In genomic region chr14:35369701-35370191, GRCh38 we compare ENCODE assay signal across 10 cellular contexts. TPM values are rescaled to one million over a fixed set of nuclear protein-coding genes. Genes with fewer than 3 reads are reported as not detected.
DNase-seq lines count a peak whose midpoint lies in the region; ATAC-seq and TF ChIP-seq lines count a peak whose summit lies in the region.
"Had no signal": no experiment of that assay in that cellular context is flagged by ENCODE, and none has a peak within 500 bp of the region (broad histone marks: within the 10 kb centered on the region; RNA-seq: fewer than 3 reads in every experiment).

No MANE protein-coding gene starts in this region.

- in situ Hi-C loops in GM13976 (cut with MboI; ENCODE audit: low sequenced_read_pairs, unreplicated experiment), result no loop called here

- H3K4me3 ChIP-seq in parathyroid adenoma (ENCODE audit: low read depth, low read length), result no peak overlapping the region

- H3K27me3 Mint-ChIP-seq in activated T-helper 17 cell treated with anti-CD3 and anti-CD28 coated beads, Interleukin-2, amount 50 U/mL, for 72 hours, result no peaks in the 10 kb centered on the region

- peak overlapping the region; percentile 71 for H3K27ac ChIP-seq in parathyroid adenoma

- no peaks in the 10 kb centered on the region for H3K36me3 Mint-ChIP-seq in activated T-helper 17 cell treated with anti-CD3 and anti-CD28 coated beads, Interleukin-2, amount 50 U/mL, for 72 hours (ENCODE audit: low read depth)

- H3K4me3 Mint-ChIP-seq in activated T-helper 17 cell treated with anti-CD3 and anti-CD28 coated beads, Interleukin-2, amount 50 U/mL, for 72 hours, result no peak overlapping the region

- H3K9ac ChIP-seq in parathyroid adenoma, result no peak overlapping the region

- no peak for TF ChIP-seq CTCF in parathyroid adenoma (IDR thresholded peaks at IDR 0.05)
- TF ChIP-seq CTCF in GM13976 (IDR thresholded peaks at IDR 0.05; ENCODE audit: borderline replicate concordance, control extremely low read depth, extremely low read depth, insufficient read depth, missing control alignments), result no peak

- no peaks in the 10 kb centered on the region for H3K4me1 ChIP-seq in parathyroid adenoma

- H3K9me3 ChIP-seq in parathyroid adenoma (ENCODE audit: control insufficient read depth, low read length), result no peaks in the 10 kb centered on the region

- H2AFZ ChIP-seq in parathyroid adenoma, result peak overlapping the region; percentile 64

- peaks cover 16% of the 10 kb centered on the region for H3K4me1 Mint-ChIP-seq in activated T-helper 17 cell treated with anti-CD3 and anti-CD28 coated beads, Interleukin-2, amount 50 U/mL, for 72 hours

- DNase-seq in NCI-H1436 (lab: John Stamatoyannopoulos, UW), result peak; percentile 31
- DNase-seq in NCI-H1436 treated with DMSO at 0.1 percent for 48 hours (lab: John Stamatoyannopoulos, UW), result no peak
- peak; percentile 85 for DNase-seq in NCI-H2196 (lab: John Stamatoyannopoulos, UW; ENCODE audit: unreplicated experiment)
- DNase-seq in cerebellum (ENCODE audit: low spot score), result peak; percentile 43
- no peak for DNase-seq in MV-4-11 (lab: John Stamatoyannopoulos, UW)
- no peak for DNase-seq in GM13976 (ENCODE audit: low spot score)
- DNase-seq: heart right ventricle, NCI-H526 treated with DMSO at 0.1 percent for 48 hours had no signal

- H3K36me3 ChIP-seq in parathyroid adenoma (ENCODE audit: control insufficient read depth, insufficient read depth, low read length), result no peaks in the 10 kb centered on the region
- H3K36me3 ChIP-seq: heart right ventricle had no signal

- no peaks in the 10 kb centered on the region for H3K27me3 ChIP-seq in parathyroid adenoma (ENCODE audit: control insufficient read depth, insufficient read depth, low read length)
- H3K27me3 ChIP-seq: heart right ventricle had no signal

- ATAC-seq in activated T-helper 17 cell treated with anti-CD3 and anti-CD28 coated beads, Interleukin-2, amount 50 U/mL, for 72 hours (replicated peaks), result no peak

- H3K79me2 ChIP-seq in parathyroid adenoma, result no peaks in the 10 kb centered on the region

- peaks cover 4% of the 10 kb centered on the region for H3K9me3 Mint-ChIP-seq in activated T-helper 17 cell treated with anti-CD3 and anti-CD28 coated beads, Interleukin-2, amount 50 U/mL, for 72 hours

- no peak overlapping the region for H3K27ac Mint-ChIP-seq in activated T-helper 17 cell treated with anti-CD3 and anti-CD28 coated beads, Interleukin-2, amount 50 U/mL, for 72 hours

- no peak overlapping the region for H3K4me2 ChIP-seq in parathyroid adenoma (ENCODE audit: low read length)

RNA-seq across cellular contexts. Expression of gene NFKBIA, which starts 34.8 kb away (rescaled TPM):
- 32.0 TPM for total RNA-seq in cerebellum
- 100 to 1,000 TPM; 299 to 554 TPM for total RNA-seq in activated T-helper 17 cell treated with anti-CD3 and anti-CD28 coated beads, Interleukin-2, amount 50 U/mL, for 72 hours

Comparison
In these comparisons a context has a peak if more than half of its experiments do, and no peak if none do; other contexts are left out.
1. DNase-seq: peak in NCI-H1436 (single experiment), NCI-H2196 (single experiment) and cerebellum (single experiment); none in NCI-H1436 treated with DMSO at 0.1 percent for 48 hours (single experiment), MV-4-11 (single experiment) and GM13976 (single experiment).